In the genomic region with DNA sequence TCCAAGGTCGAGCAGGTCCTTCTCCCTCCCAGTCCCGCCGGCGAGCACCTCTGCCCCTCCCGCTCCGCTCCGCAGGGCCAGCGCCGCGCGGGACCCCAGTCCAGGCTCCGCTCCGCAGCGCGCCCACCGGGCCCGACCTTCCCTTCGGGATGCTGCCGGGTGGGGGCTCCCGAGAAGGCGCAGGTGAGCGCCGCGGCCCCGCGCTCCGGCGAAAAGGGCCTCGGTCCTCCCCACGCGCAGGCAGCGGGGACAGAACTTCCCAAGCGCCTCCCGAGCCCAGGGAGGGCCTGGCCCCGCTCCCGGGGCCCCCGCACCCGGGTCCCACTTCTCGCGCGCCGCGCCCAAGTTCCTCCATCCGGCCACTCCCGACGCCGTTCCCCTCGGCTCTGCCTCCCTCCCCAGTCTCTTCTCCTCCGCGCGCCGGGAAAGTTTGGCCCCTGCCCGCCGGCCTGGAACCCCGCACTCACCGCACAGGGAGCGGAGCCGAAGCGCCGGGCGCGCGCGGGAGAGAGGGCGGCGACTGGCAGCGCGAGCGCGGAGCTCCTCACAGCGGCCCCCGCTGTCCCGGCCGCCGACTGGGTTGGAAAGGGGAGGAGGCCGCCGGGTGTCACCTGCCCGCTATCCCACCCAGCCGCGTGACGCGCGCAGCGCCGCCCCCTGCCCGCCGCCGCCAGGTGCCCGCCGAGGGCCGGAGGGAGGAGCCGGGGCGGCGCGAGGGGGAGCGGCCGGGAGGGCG, we compare ENCODE assay signal across 8 cellular contexts.
DNase-seq lines count a peak whose midpoint lies in the region; ATAC-seq and TF ChIP-seq lines count a peak whose summit lies in the region.

A gene (minus strand): TSS at position 577 of the 736 bp plus-strand sequence. CDS start 56,872 bp downstream, outside the sequence.

- no peaks in the 10 kb centered on the region for H3K9me3 Mint-ChIP-seq in stimulated activated memory B cell treated with anti-CD40 and anti-IgM and Interleukin-4, amounts not matched to agents 10 μg/mL and 1 μg/mL and 100 μg/mL, for 72 hours

- peak within 1 kb of the TSS; percentile 80 for H3K9ac ChIP-seq in endocrine pancreas (ENCODE audit: control insufficient read depth, insufficient read depth, low read length)

- H3K36me3 Mint-ChIP-seq in stimulated activated memory B cell treated with anti-CD40 and anti-IgM and Interleukin-4, amounts not matched to agents 10 μg/mL and 1 μg/mL and 100 μg/mL, for 72 hours: no peaks in the 10 kb centered on the region

- H3K4me1 Mint-ChIP-seq in stimulated activated memory B cell treated with anti-CD40 and anti-IgM and Interleukin-4, amounts not matched to agents 10 μg/mL and 1 μg/mL and 100 μg/mL, for 72 hours: peaks cover 17% of the 10 kb centered on the region

- peak within 1 kb of the TSS; percentile 46 for H3K27ac Mint-ChIP-seq in stimulated activated memory B cell treated with anti-CD40 and anti-IgM and Interleukin-4, amounts not matched to agents 10 μg/mL and 1 μg/mL and 100 μg/mL, for 72 hours

- H3K27ac ChIP-seq in WERI-Rb-1: peak within 1 kb of the TSS; percentile 34

- H3K9me3 ChIP-seq in WERI-Rb-1 (ENCODE audit: severe bottlenecking) (no peaks in the 10 kb centered on the region), endocrine pancreas (ENCODE audit: control insufficient read depth, low read length) (no peaks in the 10 kb centered on the region)

- H3K4me3 Mint-ChIP-seq in stimulated activated memory B cell treated with anti-CD40 and anti-IgM and Interleukin-4, amounts not matched to agents 10 μg/mL and 1 μg/mL and 100 μg/mL, for 72 hours: peak within 1 kb of the TSS; percentile 91

- DNase-seq in ACHN (peak; percentile 63), NCI-H1930 (lab: John Stamatoyannopoulos, UW) (peak; percentile 68 to 77), WERI-Rb-1 (peak; percentile 89), midbrain (lab: John Stamatoyannopoulos, UW) (peak; percentile 70)

- in situ Hi-C loops in ACHN (cut with HindIII; ENCODE audit: low pct_ligation_motif_present, low pct_unique_long_range_greater_than_20kb, low sequenced_read_pairs): no loop called here

- H3K36me3 ChIP-seq in WERI-Rb-1 (no peaks in the 10 kb centered on the region), endocrine pancreas (ENCODE audit: control insufficient read depth, insufficient read depth, low read length) (no peaks in the 10 kb centered on the region)

- ATAC-seq in GM18498 (IDR thresholded peaks at IDR 0.05; ENCODE audit: unreplicated experiment) (peak; percentile 96), HG02870 (IDR thresholded peaks at IDR 0.05; ENCODE audit: unreplicated experiment) (peak; percentile 89)
- ATAC-seq in stimulated activated memory B cell treated with anti-CD40 and anti-IgM and Interleukin-4, amounts not matched to agents 10 μg/mL and 1 μg/mL and 100 μg/mL, for 72 hours: peak; percentile 85

- H3K4me3 ChIP-seq in WERI-Rb-1 (ENCODE audit: low read depth, low read length): peak within 1 kb of the TSS; percentile 93
- H3K4me3 ChIP-seq in endocrine pancreas (ENCODE audit: control insufficient read depth, insufficient read depth, low read length): peak within 1 kb of the TSS; percentile 98

- no peaks in the 10 kb centered on the region for H3K4me1 ChIP-seq in endocrine pancreas (ENCODE audit: control insufficient read depth, insufficient read depth, low read length)

- H3K27me3 Mint-ChIP-seq in stimulated activated memory B cell treated with anti-CD40 and anti-IgM and Interleukin-4, amounts not matched to agents 10 μg/mL and 1 μg/mL and 100 μg/mL, for 72 hours: peaks cover 60% of the 10 kb centered on the region

- peak; percentile 58 for TF ChIP-seq CTCF in WERI-Rb-1 (IDR thresholded peaks at IDR 0.05; ENCODE audit: low read depth, low read length)

- no peaks in the 10 kb centered on the region for H3K27me3 ChIP-seq in WERI-Rb-1 (ENCODE audit: insufficient read depth, low read depth, severe bottlenecking)
- no peaks in the 10 kb centered on the region for H3K27me3 ChIP-seq in endocrine pancreas (ENCODE audit: control insufficient read depth, insufficient read depth, low read length)

Comparison
In these comparisons a context has a peak if more than half of its experiments do, and no peak if none do; other contexts are left out.
1. Peak in every context shown above with its lines: DNase-seq, ATAC-seq, H3K4me3 ChIP-seq and H3K27ac ChIP-seq.